1 cellular context compared by ENCODE assay signal in the genomic region with DNA sequence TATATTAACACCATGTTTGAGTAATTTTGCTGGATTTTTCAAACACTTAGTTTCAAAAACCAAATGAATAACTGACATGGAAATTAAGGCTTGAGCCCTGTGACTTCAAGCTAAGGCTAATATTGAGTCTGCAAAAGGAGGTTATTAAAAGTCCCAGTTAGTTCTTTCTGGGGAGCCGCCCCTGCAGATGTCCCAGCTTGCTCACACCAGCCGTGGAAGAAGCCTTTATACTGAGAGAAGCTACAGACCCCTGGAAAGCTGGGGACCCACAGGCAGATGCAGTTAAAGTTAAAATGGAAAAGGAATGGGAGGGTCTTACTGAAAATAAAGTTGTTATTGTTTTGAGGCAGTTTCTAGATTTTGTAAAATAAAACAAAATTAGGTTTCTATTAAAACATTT.
TF ChIP-seq lines count a peak whose summit lies in the region.

No MANE protein-coding gene starts in this region.

TF ChIP-seq in K562, 482 proteins besides CTCF, POLR2A, EP300 and RAD21 (continued from another document):
- no peak for TF ChIP-seq TRIM25 (IDR thresholded peaks at IDR 0.05; ENCODE audit: borderline replicate concordance)
- TF ChIP-seq PML (IDR thresholded peaks at IDR 0.05; ENCODE audit: low read length): no peak
- no peak for TF ChIP-seq MEF2A (IDR thresholded peaks at IDR 0.05; ENCODE audit: control insufficient read depth, low read depth, low read length)
- no peak for TF ChIP-seq TBP (optimal IDR thresholded peaks at IDR 0.05; ENCODE audit: low read depth, low read length)
- no peak for TF ChIP-seq MNT (conservative IDR thresholded peaks at IDR 0.05)
- no peak for TF ChIP-seq NFRKB (IDR thresholded peaks at IDR 0.05; ENCODE audit: low read depth)
